ENCODE assay signal across 13 cellular contexts in the genomic region with DNA sequence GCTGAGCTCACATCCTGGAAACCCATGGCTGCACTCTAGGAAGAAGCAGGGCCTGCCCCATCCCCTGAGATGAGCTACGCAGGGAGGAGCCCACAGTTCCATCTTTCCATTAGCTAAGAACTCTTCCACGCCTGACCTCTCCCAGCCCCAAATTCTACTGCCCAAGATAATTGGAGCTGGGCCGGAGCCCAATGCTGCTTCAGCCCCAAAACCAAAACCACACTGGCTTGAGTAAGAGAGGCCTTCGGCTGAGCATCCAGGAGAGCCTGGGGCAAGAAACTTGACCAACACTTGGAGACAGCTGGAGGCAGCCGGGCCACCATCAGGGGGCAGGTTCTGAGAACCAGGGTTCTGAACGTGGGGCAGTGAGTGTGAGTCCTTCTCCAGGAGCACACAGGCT.
A peak's percentile ranks its signal among the peaks of the same experiment; 100 is the strongest.
DNase-seq lines count a peak whose midpoint lies in the region; ATAC-seq and TF ChIP-seq lines count a peak whose summit lies in the region.
"Had no signal": no experiment of that assay in that cellular context is flagged by ENCODE, and none has a peak within 500 bp of the region (broad histone marks: within the 10 kb centered on the region; RNA-seq: fewer than 3 reads in every experiment).

No MANE protein-coding gene starts in this region.

- CTCF ChIA-PET in activated CD8-positive, alpha-beta T cell treated with anti-CD3 and anti-CD28 coated beads for 36 hours (lab: Charles Lee), result interaction anchor here (1.1 kb wide), 1 partner anchor 136 kb away, joined by 3 read pairs; no protein-coding TSS in a partner anchor

- in situ Hi-C loops in gastrocnemius medialis (cut with MboI; ENCODE audit: low sequenced_read_pairs in 4 of 4), result loop anchor here in 1 of 4 donors (25.0 kb wide), 1 partner anchor 235 kb away; no protein-coding TSS in a partner anchor

- no peak overlapping the region for H3K27ac Mint-ChIP-seq in activated CD8-positive, alpha-beta T cell treated with anti-CD3 and anti-CD28 coated beads for 36 hours

- peak; percentile 94 for DNase-seq in GM04504 (ENCODE audit: low read depth)
- DNase-seq in MV-4-11 (lab: John Stamatoyannopoulos, UW), result peak; percentile 75
- peak; percentile 91 for DNase-seq in fibroblast of the aortic adventitia (ENCODE audit: low read depth)
- DNase-seq in gastrocnemius medialis, result peak; percentile 23 to 62
- DNase-seq in activated CD8-positive, alpha-beta T cell treated with anti-CD3 and anti-CD28 coated beads for 36 hours, result no peak
- no peak for DNase-seq in activated T-cell treated with anti-CD3 and anti-CD28 coated beads for 4 hours
- DNase-seq in activated CD4-positive, alpha-beta T cell treated with anti-CD3 and anti-CD28 coated beads for 1 hour, result no peak
- DNase-seq in NCI-H82 treated with DMSO at 0.1 percent for 48 hours (lab: John Stamatoyannopoulos, UW; ENCODE audit: unreplicated experiment), result no peak
- DNase-seq: foreskin melanocyte, NCI-H1436 treated with DMSO at 0.1 percent for 48 hours, OCI-M1, thyroid gland had no signal

- peak overlapping the region in 2 of 4 donors; percentile 13 to 34 for H3K27ac ChIP-seq in gastrocnemius medialis

- H3K36me3 ChIP-seq in gastrocnemius medialis, result no peaks in the 10 kb centered on the region
- H3K36me3 ChIP-seq: thyroid gland had no signal

- TF ChIP-seq POLR2A in gastrocnemius medialis (IDR thresholded peaks at IDR 0.05), result no peak

- peak; percentile 25 to 62 for ATAC-seq in gastrocnemius medialis
- no peak for ATAC-seq in activated CD8-positive, alpha-beta T cell treated with anti-CD3 and anti-CD28 coated beads for 36 hours

- POLR2A ChIA-PET in activated CD8-positive, alpha-beta T cell treated with anti-CD3 and anti-CD28 coated beads for 36 hours (lab: Charles Lee), result no interaction called here

- intact Hi-C loops in gastrocnemius medialis (cut with DNase I; ENCODE audit: low total_unique reads), result no loop called here
- intact Hi-C loops in activated CD8-positive, alpha-beta T cell treated with anti-CD3 and anti-CD28 coated beads for 36 hours (cut with micrococcal nuclease), result no loop called here

- H3K9me3 ChIP-seq in gastrocnemius medialis, result no peaks in the 10 kb centered on the region
- H3K9me3 ChIP-seq: thyroid gland had no signal

- H3K4me3 Mint-ChIP-seq in activated CD8-positive, alpha-beta T cell treated with anti-CD3 and anti-CD28 coated beads for 36 hours, result no peak overlapping the region

- no peaks in the 10 kb centered on the region for H3K4me1 ChIP-seq in gastrocnemius medialis

- no peaks in the 10 kb centered on the region for H3K27me3 Mint-ChIP-seq in activated CD8-positive, alpha-beta T cell treated with anti-CD3 and anti-CD28 coated beads for 36 hours

- no peaks in the 10 kb centered on the region for H3K4me1 Mint-ChIP-seq in activated CD8-positive, alpha-beta T cell treated with anti-CD3 and anti-CD28 coated beads for 36 hours (ENCODE audit: low read depth)

- H3K27me3 ChIP-seq in gastrocnemius medialis, result no peaks in the 10 kb centered on the region
- H3K27me3 ChIP-seq: thyroid gland had no signal

- no peaks in the 10 kb centered on the region for H3K36me3 Mint-ChIP-seq in activated CD8-positive, alpha-beta T cell treated with anti-CD3 and anti-CD28 coated beads for 36 hours (ENCODE audit: low read depth)

- TF ChIP-seq CTCF in fibroblast of the aortic adventitia (IDR thresholded peaks at IDR 0.05; ENCODE audit: insufficient read depth, low read length) (peak; percentile 32), gastrocnemius medialis (IDR thresholded peaks at IDR 0.05 in 4 of 5, conservative IDR thresholded peaks at IDR 0.05 in 1 of 5) (no peak)
- no peak for TF ChIP-seq CTCF in activated CD8-positive, alpha-beta T cell treated with anti-CD3 and anti-CD28 coated beads for 36 hours (IDR thresholded peaks at IDR 0.05)

- H3K4me3 ChIP-seq in fibroblast of the aortic adventitia (ENCODE audit: low read depth, low read length) (no peak overlapping the region), gastrocnemius medialis (no peak overlapping the region)
- H3K4me3 ChIP-seq: GM12878, thyroid gland had no signal

- H3K9me3 Mint-ChIP-seq in activated CD8-positive, alpha-beta T cell treated with anti-CD3 and anti-CD28 coated beads for 36 hours, result no peaks in the 10 kb centered on the region

Comparison
In these comparisons a context has a peak if more than half of its experiments do, and no peak if none do; other contexts are left out.
1. DNase-seq: peak in GM04504 (single experiment), MV-4-11 (single experiment), fibroblast of the aortic adventitia (single experiment) and gastrocnemius medialis (2 of 2); none in activated CD8-positive, alpha-beta T cell treated with anti-CD3 and anti-CD28 coated beads for 36 hours (single experiment), activated T-cell treated with anti-CD3 and anti-CD28 coated beads for 4 hours (single experiment), activated CD4-positive, alpha-beta T cell treated with anti-CD3 and anti-CD28 coated beads for 1 hour (single experiment) and NCI-H82 treated with DMSO at 0.1 percent for 48 hours (single experiment).